10 cellular contexts compared by ENCODE assay signal in genomic region chr18:55478301-55478660, GRCh38.
DNase-seq lines count a peak whose midpoint lies in the region; ATAC-seq and TF ChIP-seq lines count a peak whose summit lies in the region.
"Had no signal": no experiment of that assay in that cellular context is flagged by ENCODE, and none has a peak within 500 bp of the region (broad histone marks: within the 10 kb centered on the region; RNA-seq: fewer than 3 reads in every experiment).

No MANE protein-coding gene starts in this region.

- no peak for TF ChIP-seq CTCF in heart left ventricle (IDR thresholded peaks at IDR 0.05)
- no peak for TF ChIP-seq CTCF in uterus (IDR thresholded peaks at IDR 0.05)

- TF ChIP-seq POLR2A in heart left ventricle (IDR thresholded peaks at IDR 0.05) = no peak
- no peak for TF ChIP-seq POLR2A in uterus (IDR thresholded peaks at IDR 0.05)

- intact Hi-C loops in heart left ventricle (cut with DNase I) (loop anchor here in 3 of 10 donors (5.0 to 10.0 kb wide), 3 partner anchors 46 to 57 kb away; no protein-coding TSS in a partner anchor), Right ventricle myocardium inferior (cut with DNase I) (loop anchor here (5.0 kb wide), 1 partner anchor 56 kb away; no protein-coding TSS in a partner anchor), uterus (cut with DNase I; ENCODE audit: low total_unique reads) (no loop called here), posterior vena cava (cut with DNase I) (no loop called here)

- peaks cover 0 to 44% (median 11%) of the 10 kb centered on the region in 12 donors for H3K4me1 ChIP-seq in heart left ventricle
- peaks cover 0 to 5% of the 10 kb centered on the region in 2 donors for H3K4me1 ChIP-seq in muscle layer of duodenum (ENCODE audit: control insufficient read depth in 1 of 2, insufficient read depth in 2 of 2, low read length in 2 of 2)
- H3K4me1 ChIP-seq in uterus = no peaks in the 10 kb centered on the region

- H3K9me3 ChIP-seq in heart left ventricle (no peaks in the 10 kb centered on the region), muscle layer of duodenum (ENCODE audit: control insufficient read depth in 1 of 2, low read length in 2 of 2) (no peaks in the 10 kb centered on the region), uterus (no peaks in the 10 kb centered on the region)

- peak overlapping the region in 11 of 12 donors; percentile 16 to 62 (median 53) for H3K4me3 ChIP-seq in heart left ventricle
- H3K4me3 ChIP-seq in muscle layer of duodenum (ENCODE audit: low read depth in 1 of 2, low read length in 2 of 2) = peak overlapping the region; percentile 70 to 76
- peak overlapping the region; percentile 39 to 44 for H3K4me3 ChIP-seq in uterus

- peak overlapping the region; percentile 45 to 89 (median 82) for H3K27ac ChIP-seq in heart left ventricle
- H3K27ac ChIP-seq in muscle layer of duodenum (ENCODE audit: low read length) = peak overlapping the region; percentile 92
- peak overlapping the region; percentile 81 to 92 for H3K27ac ChIP-seq in uterus
- H3K27ac ChIP-seq: VCaP had no signal

- no peaks in the 10 kb centered on the region for H3K27me3 ChIP-seq in heart left ventricle
- H3K27me3 ChIP-seq in muscle layer of duodenum (ENCODE audit: low read depth, low read length) = no peaks in the 10 kb centered on the region
- no peaks in the 10 kb centered on the region for H3K27me3 ChIP-seq in uterus

- DNase-seq in heart left ventricle (no peak), Right ventricle myocardium inferior (ENCODE audit: missing footprints) (no peak), dermis blood vessel endothelial cell (peak; percentile 26), uterus (no peak), superior temporal gyrus (ENCODE audit: extremely low spot score) (no peak), posterior vena cava (ENCODE audit: low spot score) (no peak)
- DNase-seq: NCI-H524 had no signal

- H3K36me3 ChIP-seq in heart left ventricle = no peaks in the 10 kb centered on the region
- no peaks in the 10 kb centered on the region for H3K36me3 ChIP-seq in muscle layer of duodenum (ENCODE audit: control insufficient read depth in 1 of 2, insufficient read depth in 2 of 2, low read length in 2 of 2)
- H3K36me3 ChIP-seq in uterus = no peaks in the 10 kb centered on the region

- 57 to 73% (median 65%) methylated on average over 4 of the region's 4 CpGs for WGBS in heart left ventricle, 4 donors

- peak in 1 of 4 donors; percentile 16 for ATAC-seq in heart left ventricle
- ATAC-seq in Right ventricle myocardium inferior = no peak
- no peak for ATAC-seq in GM19035 (IDR thresholded peaks at IDR 0.05; ENCODE audit: unreplicated experiment)
